8 cellular contexts compared by ENCODE assay signal in the genomic region with DNA sequence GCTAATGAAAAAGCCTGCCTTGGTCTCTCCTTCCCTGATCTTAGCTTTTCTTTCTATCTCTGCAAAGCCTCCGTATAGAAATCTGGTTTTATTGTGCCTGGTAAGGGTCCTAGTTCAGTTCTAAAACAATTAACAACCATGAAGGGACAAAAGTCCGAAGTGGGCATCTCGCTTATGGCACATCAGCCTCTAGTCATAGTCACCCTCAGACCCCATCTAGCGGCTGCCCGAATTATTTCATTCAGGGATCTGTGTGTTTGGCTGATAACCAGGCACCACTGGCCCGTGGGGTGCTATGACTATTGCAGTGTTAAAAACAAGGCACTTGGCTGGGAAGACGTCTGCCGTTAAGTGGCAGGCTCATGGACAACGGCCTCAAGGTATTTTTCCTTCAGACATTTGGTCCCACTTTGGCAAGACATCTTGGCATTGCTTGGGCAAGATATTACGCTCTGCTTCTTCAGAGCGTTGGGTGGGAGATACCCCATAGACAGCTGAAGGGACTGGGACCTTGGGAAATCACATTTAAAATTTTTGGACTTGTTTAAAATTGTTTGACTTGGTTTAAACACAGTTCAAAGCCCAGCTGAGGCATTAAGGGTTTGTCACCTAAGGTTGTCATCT.
DNase-seq lines count a peak whose midpoint lies in the region; ATAC-seq and TF ChIP-seq lines count a peak whose summit lies in the region.

No MANE protein-coding gene starts in this region.

- whole genome bisulfite sequencing in lung, 2 donors = 22 to 24% methylated on average over 11 of the region's 11 CpGs

- no peaks in the 10 kb centered on the region for H3K4me1 ChIP-seq in lung (ENCODE audit: control insufficient read depth in 2 of 2, insufficient read depth in 2 of 2, low read length in 2 of 2)

- no peaks in the 10 kb centered on the region for H3K36me3 ChIP-seq in lung (ENCODE audit: control insufficient read depth in 2 of 2, insufficient read depth in 2 of 2, low read length in 2 of 2)

- TF ChIP-seq CTCF in lung (IDR thresholded peaks at IDR 0.05; ENCODE audit: control extremely low read depth, extremely low read depth) = no peak

- ATAC-seq in GM18868 (IDR thresholded peaks at IDR 0.05; ENCODE audit: unreplicated experiment) (peak; percentile 89), HG03103 (IDR thresholded peaks at IDR 0.05; ENCODE audit: low read depth, unreplicated experiment) (peak; percentile 84), lung (ENCODE audit: insufficient read depth, low FRiP score) (peak; percentile 73)

- DNase-seq in Ammon's horn (ENCODE audit: low spot score) = peak; percentile 79
- peak; percentile 71 for DNase-seq in NCI-H345 (lab: John Stamatoyannopoulos, UW)
- peak; percentile 16 for DNase-seq in activated CD4-positive, alpha-beta T cell treated with anti-CD3 and anti-CD28 coated beads for 1 hour
- DNase-seq in dedifferentiated amniotic fluid mesenchymal stem cell (ENCODE audit: extremely low spot score) = peak; percentile 63
- peak; percentile 63 for DNase-seq in lung (ENCODE audit: low spot score)
- peak; percentile 14 for DNase-seq in stimulated activated CD8-positive, alpha-beta memory T cell treated with anti-CD3 and anti-CD28 coated beads, Interleukin-12 subunit alpha, Interleukin-12 subunit beta, amount 100 ng/mL, for 4 hours (ENCODE audit: low read depth)

- H3K27me3 ChIP-seq in lung (ENCODE audit: control insufficient read depth, insufficient read depth) = no peaks in the 10 kb centered on the region

- no peaks in the 10 kb centered on the region for H3K9me3 ChIP-seq in lung (ENCODE audit: control insufficient read depth in 2 of 2, insufficient read depth in 1 of 2, low read length in 1 of 2)

- no peak overlapping the region for H3K4me3 ChIP-seq in lung

- no peak overlapping the region for H3K27ac ChIP-seq in lung (ENCODE audit: low read depth in 1 of 2, low read length in 1 of 2)

Comparison
In these comparisons a context has a peak if more than half of its experiments do, and no peak if none do; other contexts are left out.
1. DNase-seq: peak in every context shown above with its lines; median percentile 79 in Ammon's horn; 71 in NCI-H345; 63 in dedifferentiated amniotic fluid mesenchymal stem cell; 63 in lung; 16 in activated CD4-positive, alpha-beta T cell treated with anti-CD3 and anti-CD28 coated beads for 1 hour; 14 in stimulated activated CD8-positive, alpha-beta memory T cell treated with anti-CD3 and anti-CD28 coated beads, Interleukin-12 subunit alpha, Interleukin-12 subunit beta, amount 100 ng/mL, for 4 hours.